14 cellular contexts compared by ENCODE assay signal in the genomic region with DNA sequence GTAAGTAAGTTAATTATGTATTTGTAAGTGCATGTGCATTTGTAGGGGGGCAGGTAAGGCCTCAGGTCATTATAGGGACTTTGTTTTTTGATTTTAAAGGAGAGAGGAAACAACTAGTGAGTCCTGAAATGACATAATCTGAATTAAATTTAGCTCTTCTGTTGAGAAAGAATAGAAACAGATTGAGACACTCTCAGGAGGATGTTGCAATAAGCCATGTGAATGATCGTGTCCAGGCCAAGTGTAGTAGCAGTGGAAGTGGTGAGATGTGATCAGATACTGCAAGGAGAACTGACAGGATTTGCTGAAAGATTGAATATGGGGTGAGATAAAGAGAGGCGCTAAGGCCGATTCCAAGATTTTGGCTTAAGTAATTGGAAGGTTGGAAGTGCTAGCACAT. TPM values are rescaled to one million over a fixed set of nuclear protein-coding genes. Genes with fewer than 3 reads are reported as not detected.
DNase-seq lines count a peak whose midpoint lies in the region; ATAC-seq, FAIRE-seq and TF ChIP-seq lines count a peak whose summit lies in the region.
"Had no signal": no experiment of that assay in that cellular context is flagged by ENCODE, and none has a peak within 500 bp of the region (broad histone marks: within the 10 kb centered on the region; RNA-seq: fewer than 3 reads in every experiment).

No MANE protein-coding gene starts in this region.

- H3K79me2 ChIP-seq in K562 (ENCODE audit: control insufficient read depth, insufficient read depth, low read length), result peaks cover 23% of the 10 kb centered on the region

- CTCF ChIA-PET in K562 (lab: Yijun Ruan, JAX; ENCODE audit: low intra/inter-chr PET ratio), result no interaction called here

- TF ChIP-seq POLR2A in K562 (conservative IDR thresholded peaks at IDR 0.05), result no peak

- H3K27me3 ChIP-seq in K562 (ENCODE audit: control insufficient read depth in 2 of 2, insufficient read depth in 2 of 2, low read length in 2 of 2) (no peaks in the 10 kb centered on the region), aorta (ENCODE audit: control insufficient read depth in 1 of 2, insufficient read depth in 2 of 2, low read length in 1 of 2) (no peaks in the 10 kb centered on the region)
- H3K27me3 ChIP-seq: pancreas had no signal

- BruUV-seq in K562 (replicated peaks; lab: Mats Ljungman, UMichigan), result no TSS peak

- no peak overlapping the region for H3K27ac ChIP-seq in K562 (ENCODE audit: extremely low read depth, low read depth, low read length)
- no peak overlapping the region for H3K27ac ChIP-seq in aorta (ENCODE audit: low read depth in 1 of 2, low read length in 2 of 2)
- H3K27ac ChIP-seq: pancreas had no signal

- in situ Hi-C loops in K562 (cut with MboI), result loop anchor here (25.0 kb wide), 1 partner anchor 300 kb away; no protein-coding TSS in a partner anchor

- ATAC-seq in K562 (no peak), left lobe of liver (peak; percentile 74), aorta (ENCODE audit: low FRiP score) (peak; percentile 82), GM19035 (IDR thresholded peaks at IDR 0.05; ENCODE audit: unreplicated experiment) (no peak), HG03196 (IDR thresholded peaks at IDR 0.05; ENCODE audit: unreplicated experiment) (no peak)

- no peak for FAIRE-seq in K562 (lab: Jason Lieb, UNC)
- FAIRE-seq: G401.6, islet of Langerhans, pancreas had no signal

- H4K20me1 ChIP-seq in K562 (replicated peaks; ENCODE audit: control insufficient read depth, insufficient read depth, low read length), result no peaks in the 10 kb centered on the region; the same call in 1 of the 2 replicates

- H3K36me3 ChIP-seq in K562 (ENCODE audit: control insufficient read depth, insufficient read depth, low read length) (no peaks in the 10 kb centered on the region; the same call in 2 of the 3 replicates), aorta (ENCODE audit: control insufficient read depth in 1 of 2, insufficient read depth in 2 of 2, low read length in 1 of 2) (no peaks in the 10 kb centered on the region)
- H3K36me3 ChIP-seq: pancreas had no signal

- TF ChIP-seq RAD21 in K562 (CRISPR knock-in tag; conservative IDR thresholded peaks at IDR 0.05 in 1 of 2, IDR thresholded peaks at IDR 0.05 in 1 of 2), result 0 out of 4 replicates have a peak, but pooled peaks of 1 of the 2 experiments have one; percentile 12

- DNase-seq in HuH-7.5 (ENCODE audit: low spot score), result peak; percentile 14
- DNase-seq in K562 (ENCODE audit: extremely low read depth in 1 of 4, low spot score in 3 of 4), result no peak
- DNase-seq in left lobe of liver (ENCODE audit: low spot score), result peak; percentile 57
- DNase-seq in aorta, result no peak
- DNase-seq in activated T-cell treated with anti-CD3 and anti-CD28 coated beads, Interleukin-2, amount 50 U/mL, for 1 hour, result no peak
- DNase-seq: activated naive CD4-positive, alpha-beta T cell treated with Interleukin-2 at 50 U/mL for 16 hours; effector CD4-positive, alpha-beta T cell; H7; NCI-H187; pancreas had no signal

- intact Hi-C loops in K562 (cut with micrococcal nuclease), result loop anchor here (5.0 kb wide), 1 partner anchor 555 kb away; no protein-coding TSS in a partner anchor
- intact Hi-C loops in aorta (cut with DNase I), result no loop called here

- H3K4me2 ChIP-seq in K562 (ENCODE audit: insufficient read depth, low read length), result no peak overlapping the region

- TF ChIP-seq EP300 in K562 (IDR thresholded peaks at IDR 0.05; ENCODE audit: low read length), result no peak

- 0% methylated on average over 3 of the region's 3 CpGs for WGBS in K562 (ENCODE audit: insufficient coverage, low coverage, missing lambda C conversion rate)
- 54 to 66% methylated on average over 3 of the region's 3 CpGs for WGBS in aorta, 2 donors

- no peak overlapping the region for H3K9ac ChIP-seq in K562 (ENCODE audit: insufficient read depth in 1 of 2, low read depth in 2 of 2, low read length in 2 of 2)

- POLR2A ChIA-PET in K562 (lab: Yijun Ruan, JAX), result interaction anchor here (0.6 kb wide), 1 partner anchor 189 kb away, joined by 3 read pairs; no protein-coding TSS in a partner anchor

- TF ChIP-seq CTCF in K562 (IDR thresholded peaks at IDR 0.05 in 2 of 3, conservative IDR thresholded peaks at IDR 0.05 in 1 of 3; ENCODE audit: insufficient read depth in 2 of 3, low read depth in 1 of 3, low read length in 3 of 3), result no peak

- H3K9me1 ChIP-seq in K562 (ENCODE audit: control insufficient read depth, insufficient read depth, low read length), result no peaks in the 10 kb centered on the region

- peaks cover 0 to 8% of the 10 kb centered on the region in 2 experiments; a peak in 2 of 5 replicates for H3K4me1 ChIP-seq in K562 (replicated peaks in 1 of 2; ENCODE audit: control insufficient read depth in 2 of 2, insufficient read depth in 2 of 2, low read length in 2 of 2)
- no peaks in the 10 kb centered on the region for H3K4me1 ChIP-seq in aorta (ENCODE audit: control insufficient read depth in 1 of 2, insufficient read depth in 2 of 2, low read length in 2 of 2)

- H2AFZ ChIP-seq in K562 (ENCODE audit: low read depth, low read length), result no peak overlapping the region

- H3K4me3 ChIP-seq in K562 (no peak overlapping the region), aorta (ENCODE audit: low read length in 2 of 2) (no peak overlapping the region)
- H3K4me3 ChIP-seq: pancreas had no signal

- no peaks in the 10 kb centered on the region for H3K9me3 ChIP-seq in K562 (replicated peaks; ENCODE audit: control insufficient read depth, insufficient read depth, low read depth, low read length)
- no peaks in the 10 kb centered on the region for H3K9me3 ChIP-seq in aorta (ENCODE audit: control insufficient read depth, low read length)
- H3K9me3 ChIP-seq: pancreas had no signal

TF ChIP-seq in K562, 482 proteins besides CTCF, POLR2A, EP300 and RAD21 (continues in another document):
- TF ChIP-seq CEBPB (tag; IDR thresholded peaks at IDR 0.05) (peak; percentile 95), ARID1B (IDR thresholded peaks at IDR 0.05) (peak; percentile 12; the same call in 1 of the 2 replicates), HNRNPH1 (optimal IDR thresholded peaks at IDR 0.05; ENCODE audit: low read depth, low read length) (no peak), BHLHE40 (IDR thresholded peaks at IDR 0.05; ENCODE audit: low read length) (no peak), SAFB (IDR thresholded peaks at IDR 0.05; ENCODE audit: borderline replicate concordance, low read depth, low read length) (no peak), COPS2 (conservative IDR thresholded peaks at IDR 0.05) (no peak), GABPA (tag; conservative IDR thresholded peaks at IDR 0.05; ENCODE audit: low read depth) (peak; percentile 50), PKNOX1 (IDR thresholded peaks at IDR 0.05) (no peak)
- TF ChIP-seq, protein P1, sequence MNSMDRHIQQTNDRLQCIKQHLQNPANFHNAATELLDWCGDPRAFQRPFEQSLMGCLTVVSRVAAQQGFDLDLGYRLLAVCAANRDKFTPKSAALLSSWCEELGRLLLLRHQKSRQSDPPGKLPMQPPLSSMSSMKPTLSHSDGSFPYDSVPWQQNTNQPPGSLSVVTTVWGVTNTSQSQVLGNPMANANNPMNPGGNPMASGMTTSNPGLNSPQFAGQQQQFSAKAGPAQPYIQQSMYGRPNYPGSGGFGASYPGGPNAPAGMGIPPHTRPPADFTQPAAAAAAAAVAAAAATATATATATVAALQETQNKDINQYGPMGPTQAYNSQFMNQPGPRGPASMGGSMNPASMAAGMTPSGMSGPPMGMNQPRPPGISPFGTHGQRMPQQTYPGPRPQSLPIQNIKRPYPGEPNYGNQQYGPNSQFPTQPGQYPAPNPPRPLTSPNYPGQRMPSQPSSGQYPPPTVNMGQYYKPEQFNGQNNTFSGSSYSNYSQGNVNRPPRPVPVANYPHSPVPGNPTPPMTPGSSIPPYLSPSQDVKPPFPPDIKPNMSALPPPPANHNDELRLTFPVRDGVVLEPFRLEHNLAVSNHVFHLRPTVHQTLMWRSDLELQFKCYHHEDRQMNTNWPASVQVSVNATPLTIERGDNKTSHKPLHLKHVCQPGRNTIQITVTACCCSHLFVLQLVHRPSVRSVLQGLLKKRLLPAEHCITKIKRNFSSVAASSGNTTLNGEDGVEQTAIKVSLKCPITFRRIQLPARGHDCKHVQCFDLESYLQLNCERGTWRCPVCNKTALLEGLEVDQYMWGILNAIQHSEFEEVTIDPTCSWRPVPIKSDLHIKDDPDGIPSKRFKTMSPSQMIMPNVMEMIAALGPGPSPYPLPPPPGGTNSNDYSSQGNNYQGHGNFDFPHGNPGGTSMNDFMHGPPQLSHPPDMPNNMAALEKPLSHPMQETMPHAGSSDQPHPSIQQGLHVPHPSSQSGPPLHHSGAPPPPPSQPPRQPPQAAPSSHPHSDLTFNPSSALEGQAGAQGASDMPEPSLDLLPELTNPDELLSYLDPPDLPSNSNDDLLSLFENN (IDR thresholded peaks at IDR 0.05; ENCODE audit: low read depth in 2 of 2, low read length in 2 of 2), result no peak

RNA-seq across cellular contexts. Expression of gene CENPW, which starts 2.6 kb away (rescaled TPM):
- 8.1 and 16.3 TPM in 2 replicates for total RNA-seq in K562 (2011; cell fraction: chromatin; rRNA removed; ENCODE audit: low replicate concordance)
- total RNA-seq in K562 (2011; cell fraction: nucleolus; rRNA removed), result 6.2 and 7.0 TPM in 2 replicates
- total RNA-seq in K562 (2011; cell fraction: nucleoplasm; rRNA removed), result 8.9 and 9.7 TPM in 2 replicates
- 41.6 and 48.7 TPM in 2 replicates for total RNA-seq in K562 (2014; rRNA removed)
- 82.8 and 92.0 TPM in 2 replicates for total RNA-seq in K562 (2014; rRNA removed; fragmentation: Illumina TruSeq; extraction: Trizol)
- total RNA-seq in K562 (2015; rRNA removed; fragmentation: Illumina TruSeq; extraction: Trizol), result 66.1 and 73.4 TPM in 2 replicates
- total RNA-seq in K562 (2021), result 104 and 105 TPM in 2 replicates
- polyA plus RNA-seq in K562 (2011; rRNA removed), result 40.1 and 66.5 TPM in 2 replicates
- polyA plus RNA-seq in K562 (2011; cell fraction: cytosol; rRNA removed), result 20.1 and 24.1 TPM in 2 replicates
- polyA plus RNA-seq in K562 (2011; cell fraction: nucleus; rRNA removed), result 6.7 and 13.6 TPM in 2 replicates
- polyA plus RNA-seq in K562 (2012), result 57.6 and 108 TPM in 2 replicates
- 60.0 and 66.4 TPM in 2 replicates for polyA plus RNA-seq in K562 (2014; fragmentation: Illumina TruSeq; extraction: Trizol)
- polyA plus RNA-seq in K562 (2014; fragmentation: Nextera tagmentation; extraction: Ambion mirVana), result 100 to 1,000 TPM; 240 to 285 TPM
- polyA plus RNA-seq in K562 (2014; rRNA removed), result 67.1 and 94.2 TPM in 2 replicates
- 35.3 and 38.7 TPM in 2 replicates for polyA minus RNA-seq in K562 (2011; rRNA and poly(A)+ RNA removed)
- polyA minus RNA-seq in K562 (2011; cell fraction: cytosol; rRNA and poly(A)+ RNA removed), result 10.1 and 10.3 TPM in 2 replicates
- 14.5 and 28.1 TPM in 2 replicates for polyA minus RNA-seq in K562 (2011; cell fraction: nucleus; rRNA and poly(A)+ RNA removed)
- total RNA-seq in left lobe of liver, result 1.6 TPM
- total RNA-seq in aorta, result 1 to 10 TPM; 5.6 to 7.4 TPM
- 1 to 10 TPM; 1.7 to 3.3 TPM for polyA plus RNA-seq in aorta

Comparison
In these comparisons a context has a peak if more than half of its experiments do, and no peak if none do; other contexts are left out.
1. DNase-seq: peak in HuH-7.5 (single experiment) and left lobe of liver (single experiment); none in K562 (0 of 4), aorta (0 of 2) and activated T-cell treated with anti-CD3 and anti-CD28 coated beads, Interleukin-2, amount 50 U/mL, for 1 hour (single experiment).
2. ATAC-seq: peak in left lobe of liver (single experiment) and aorta (single experiment); none in K562 (single experiment), GM19035 (single experiment) and HG03196 (single experiment).